In the genomic region with DNA sequence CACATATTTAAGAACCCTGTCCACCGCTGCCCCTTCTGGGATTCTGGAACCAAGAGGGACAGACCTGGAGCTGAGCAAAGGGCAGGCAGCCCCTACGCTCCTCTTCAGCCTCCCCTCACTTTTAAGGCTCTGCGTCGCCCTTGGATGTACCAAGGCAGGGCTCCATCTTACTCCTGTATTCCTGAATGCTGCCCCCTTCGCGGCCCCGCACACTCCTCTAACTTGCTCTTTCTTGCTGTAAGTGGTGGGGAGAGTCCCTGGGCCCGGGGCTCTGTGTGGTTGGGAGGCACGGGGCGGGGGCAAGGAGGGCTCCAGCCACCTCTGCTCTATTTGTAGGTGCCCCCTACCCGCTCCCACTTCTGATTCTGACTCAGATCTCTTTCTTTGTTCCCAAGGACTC, we compare ENCODE assay signal across 1 cellular context.
TF ChIP-seq lines count a peak whose summit lies in the region.

No MANE protein-coding gene starts in this region.

TF ChIP-seq in IMR-90, 13 proteins besides CTCF, POLR2A, EP300 and RAD21:
- no peak for TF ChIP-seq MAZ (IDR thresholded peaks at IDR 0.05; ENCODE audit: borderline replicate concordance, low read depth, low read length)
- TF ChIP-seq CHD1 (IDR thresholded peaks at IDR 0.05; ENCODE audit: low read depth, low read length): no peak
- no peak for TF ChIP-seq SMC3 (IDR thresholded peaks at IDR 0.05; ENCODE audit: low read depth, low read length)
- no peak for TF ChIP-seq NFE2L2 (IDR thresholded peaks at IDR 0.05; ENCODE audit: low read depth, low read length)
- no peak for TF ChIP-seq FOS (IDR thresholded peaks at IDR 0.05; ENCODE audit: low read depth, low read length)
- TF ChIP-seq, protein P1, sequence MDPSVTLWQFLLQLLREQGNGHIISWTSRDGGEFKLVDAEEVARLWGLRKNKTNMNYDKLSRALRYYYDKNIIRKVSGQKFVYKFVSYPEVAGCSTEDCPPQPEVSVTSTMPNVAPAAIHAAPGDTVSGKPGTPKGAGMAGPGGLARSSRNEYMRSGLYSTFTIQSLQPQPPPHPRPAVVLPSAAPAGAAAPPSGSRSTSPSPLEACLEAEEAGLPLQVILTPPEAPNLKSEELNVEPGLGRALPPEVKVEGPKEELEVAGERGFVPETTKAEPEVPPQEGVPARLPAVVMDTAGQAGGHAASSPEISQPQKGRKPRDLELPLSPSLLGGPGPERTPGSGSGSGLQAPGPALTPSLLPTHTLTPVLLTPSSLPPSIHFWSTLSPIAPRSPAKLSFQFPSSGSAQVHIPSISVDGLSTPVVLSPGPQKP (IDR thresholded peaks at IDR 0.05; ENCODE audit: borderline replicate concordance, low read depth, low read length): no peak
- no peak for TF ChIP-seq BHLHE40 (IDR thresholded peaks at IDR 0.05; ENCODE audit: low read depth, low read length)
- TF ChIP-seq MAFK (IDR thresholded peaks at IDR 0.05; ENCODE audit: low read depth, low read length): no peak
- no peak for TF ChIP-seq RCOR1 (IDR thresholded peaks at IDR 0.05; ENCODE audit: insufficient replicate concordance, low read length)
- TF ChIP-seq, protein P2, sequence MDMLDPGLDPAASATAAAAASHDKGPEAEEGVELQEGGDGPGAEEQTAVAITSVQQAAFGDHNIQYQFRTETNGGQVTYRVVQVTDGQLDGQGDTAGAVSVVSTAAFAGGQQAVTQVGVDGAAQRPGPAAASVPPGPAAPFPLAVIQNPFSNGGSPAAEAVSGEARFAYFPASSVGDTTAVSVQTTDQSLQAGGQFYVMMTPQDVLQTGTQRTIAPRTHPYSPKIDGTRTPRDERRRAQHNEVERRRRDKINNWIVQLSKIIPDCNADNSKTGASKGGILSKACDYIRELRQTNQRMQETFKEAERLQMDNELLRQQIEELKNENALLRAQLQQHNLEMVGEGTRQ (IDR thresholded peaks at IDR 0.05; ENCODE audit: low read depth, low read length): no peak
- no peak for TF ChIP-seq MXI1 (IDR thresholded peaks at IDR 0.05; ENCODE audit: borderline replicate concordance, low read depth, low read length)
- TF ChIP-seq CEBPB (IDR thresholded peaks at IDR 0.05; ENCODE audit: low read depth, low read length): no peak
- TF ChIP-seq RFX5 (IDR thresholded peaks at IDR 0.05; ENCODE audit: low read depth, low read length): no peak
